ENCODE assay signal across 29 cellular contexts in genomic region chr2:148816176-148816575, GRCh38. TPM values are rescaled to one million over a fixed set of nuclear protein-coding genes. Genes with fewer than 3 reads are reported as not detected.
"Had no signal": no experiment of that assay in that cellular context is flagged by ENCODE, and none has a peak within 500 bp of the region (broad histone marks: within the 10 kb centered on the region; RNA-seq: fewer than 3 reads in every experiment).

No MANE protein-coding gene starts in this region.

- H3K27ac Mint-ChIP-seq: activated CD4-positive, alpha-beta memory T cell treated with anti-CD3 and anti-CD28 coated beads, Interleukin-2, amount 10 ng/mL, durations not matched to agents 7 days and 5 days; activated CD4-positive, alpha-beta T cell treated with anti-CD3 and anti-CD28 coated beads, Interleukin-2, amount 10 ng/mL, durations not matched to agents 7 days and 5 days; activated naive CD4-positive, alpha-beta T cell treated with anti-CD3 and anti-CD28 coated beads, Interleukin-2, amount 10 ng/mL, durations not matched to agents 7 days and 5 days; activated naive CD4-positive, alpha-beta T cell treated with anti-CD3 and anti-CD28 coated beads, Interleukin-2, amount 50 U/mL, for 72 hours; activated naive CD8-positive, alpha-beta T cell treated with anti-CD3 and anti-CD28 coated beads, Interleukin-2, amount 10 ng/mL, durations not matched to agents 7 days and 5 days; activated T-cell treated with anti-CD3 and anti-CD28 coated beads, Interleukin-2, amount 50 U/mL, for 24 hours; activated T-cell treated with anti-CD3 and anti-CD28 coated beads, Interleukin-2, amount 50 U/mL, for 72 hours; dendritic cell treated with granulocyte-macrophage colony-stimulating factor and Interleukin-4, amounts not matched to agents 40 ng/mL and 50 ng/mL, for 4 days; T-helper 17 cell; T-helper 2 cell treated with Interferon-gamma antibody and Interleukin-4, amounts not matched to agents 5 μg/mL and 100 μg/mL, for 36 hours had no signal

- DNase-seq: activated CD4-positive, alpha-beta memory T cell treated with anti-CD3 and anti-CD28 coated beads, Interleukin-2, amount 10 ng/mL, durations not matched to agents 7 days and 5 days; activated CD4-positive, alpha-beta T cell treated with anti-CD3 and anti-CD28 coated beads for 1 hour; activated CD4-positive, alpha-beta T cell treated with anti-CD3 and anti-CD28 coated beads for 4 hours; activated CD4-positive, alpha-beta T cell treated with anti-CD3 and anti-CD28 coated beads, Interleukin-2, amount 10 ng/mL, durations not matched to agents 7 days and 5 days; activated CD4-positive, alpha-beta T cell treated with anti-CD3 and anti-CD28 coated beads, Interleukin-2, amount 50 U/mL, for 4 hours; activated CD8-positive, alpha-beta memory T cell treated with anti-CD3 and anti-CD28 coated beads, Interleukin-2, amount 50 U/mL, for 48 hours; activated gamma-delta T cell; activated naive CD4-positive, alpha-beta T cell; activated naive CD4-positive, alpha-beta T cell treated with anti-CD3 and anti-CD28 coated beads, Interleukin-2, amount 10 ng/mL, durations not matched to agents 7 days and 5 days; activated naive CD8-positive, alpha-beta T cell treated with anti-CD3 and anti-CD28 coated beads, Interleukin-2, amount 10 ng/mL, durations not matched to agents 7 days and 5 days; activated T-cell treated with anti-CD3 and anti-CD28 coated beads for 4 hours; activated T-cell treated with anti-CD3 and anti-CD28 coated beads, Interleukin-2, amount 50 U/mL, for 24 hours; activated T-cell treated with anti-CD3 and anti-CD28 coated beads, Interleukin-2, amount 50 U/mL, for 72 hours; brain microvascular endothelial cell; effector CD4-positive, alpha-beta T cell; esophagus squamous epithelium; foreskin melanocyte; T-helper 1 cell; T-helper 17 cell; T1000 had no signal

- H3K27me3 ChIP-seq: ascending aorta, brain microvascular endothelial cell, esophagus squamous epithelium, gastroesophageal sphincter had no signal

- H3K27ac ChIP-seq: ascending aorta, brain microvascular endothelial cell, coronary artery, epithelial cell of prostate, esophagus squamous epithelium, gastroesophageal sphincter had no signal

- H3K4me1 ChIP-seq: ascending aorta had no signal

- ATAC-seq: activated naive CD4-positive, alpha-beta T cell treated with anti-CD3 and anti-CD28 coated beads, Interleukin-2, amount 50 U/mL, for 72 hours; activated T-cell treated with anti-CD3 and anti-CD28 coated beads, Interleukin-2, amount 50 U/mL, for 72 hours; gastroesophageal sphincter; T-helper 17 cell had no signal

- H3K9me3 Mint-ChIP-seq: activated CD4-positive, alpha-beta memory T cell treated with anti-CD3 and anti-CD28 coated beads, Interleukin-2, amount 10 ng/mL, durations not matched to agents 7 days and 5 days; activated CD4-positive, alpha-beta T cell treated with anti-CD3 and anti-CD28 coated beads, Interleukin-2, amount 10 ng/mL, durations not matched to agents 7 days and 5 days; activated naive CD4-positive, alpha-beta T cell treated with anti-CD3 and anti-CD28 coated beads, Interleukin-2, amount 10 ng/mL, durations not matched to agents 7 days and 5 days; activated naive CD4-positive, alpha-beta T cell treated with anti-CD3 and anti-CD28 coated beads, Interleukin-2, amount 50 U/mL, for 72 hours; activated naive CD8-positive, alpha-beta T cell treated with anti-CD3 and anti-CD28 coated beads, Interleukin-2, amount 10 ng/mL, durations not matched to agents 7 days and 5 days; activated T-cell treated with anti-CD3 and anti-CD28 coated beads, Interleukin-2, amount 50 U/mL, for 24 hours; activated T-cell treated with anti-CD3 and anti-CD28 coated beads, Interleukin-2, amount 50 U/mL, for 72 hours; central memory CD8-positive, alpha-beta T cell; dendritic cell treated with granulocyte-macrophage colony-stimulating factor and Interleukin-4, amounts not matched to agents 40 ng/mL and 50 ng/mL, for 4 days; T-helper 2 cell treated with Interferon-gamma antibody and Interleukin-4, amounts not matched to agents 5 μg/mL and 100 μg/mL, for 36 hours had no signal

- H3K4me3 Mint-ChIP-seq: activated CD4-positive, alpha-beta memory T cell treated with anti-CD3 and anti-CD28 coated beads, Interleukin-2, amount 10 ng/mL, durations not matched to agents 7 days and 5 days; activated CD4-positive, alpha-beta T cell treated with anti-CD3 and anti-CD28 coated beads, Interleukin-2, amount 10 ng/mL, durations not matched to agents 7 days and 5 days; activated naive CD4-positive, alpha-beta T cell treated with anti-CD3 and anti-CD28 coated beads, Interleukin-2, amount 10 ng/mL, durations not matched to agents 7 days and 5 days; activated naive CD8-positive, alpha-beta T cell treated with anti-CD3 and anti-CD28 coated beads, Interleukin-2, amount 10 ng/mL, durations not matched to agents 7 days and 5 days; activated T-cell treated with anti-CD3 and anti-CD28 coated beads, Interleukin-2, amount 50 U/mL, for 24 hours; central memory CD8-positive, alpha-beta T cell; dendritic cell treated with granulocyte-macrophage colony-stimulating factor and Interleukin-4, amounts not matched to agents 40 ng/mL and 50 ng/mL, for 4 days; T-helper 17 cell; T-helper 2 cell treated with Interferon-gamma antibody and Interleukin-4, amounts not matched to agents 5 μg/mL and 100 μg/mL, for 36 hours had no signal

- H3K36me3 Mint-ChIP-seq: activated naive CD4-positive, alpha-beta T cell treated with anti-CD3 and anti-CD28 coated beads, Interleukin-2, amount 10 ng/mL, durations not matched to agents 7 days and 5 days; activated naive CD4-positive, alpha-beta T cell treated with anti-CD3 and anti-CD28 coated beads, Interleukin-2, amount 50 U/mL, for 72 hours; activated naive CD8-positive, alpha-beta T cell treated with anti-CD3 and anti-CD28 coated beads, Interleukin-2, amount 10 ng/mL, durations not matched to agents 7 days and 5 days had no signal

- H3K4me3 ChIP-seq: ascending aorta, esophagus squamous epithelium, gastroesophageal sphincter had no signal

- H3K36me3 ChIP-seq: ascending aorta, brain microvascular endothelial cell, esophagus squamous epithelium, gastroesophageal sphincter had no signal

RNA-seq across cellular contexts. Expression of gene KIF5C, which starts 58.9 kb away (rescaled TPM):
- total RNA-seq: bronchial epithelial cell had no signal
